ENCODE assay signal across 16 cellular contexts in genomic region chr1:10304295-10304694, GRCh38.
"Had no signal": no experiment of that assay in that cellular context is flagged by ENCODE, and none has a peak within 500 bp of the region (broad histone marks: within the 10 kb centered on the region; RNA-seq: fewer than 3 reads in every experiment).

No MANE protein-coding gene starts in this region.

- H3K4me3 ChIP-seq: body of pancreas, colonic mucosa had no signal

- FAIRE-seq: small intestine had no signal

- DNase-seq: activated CD4-positive, alpha-beta memory T cell treated with anti-CD3 and anti-CD28 coated beads, Interleukin-2, amount 10 ng/mL, durations not matched to agents 7 days and 5 days; activated CD4-positive, alpha-beta T cell treated with anti-CD3 and anti-CD28 coated beads for 36 hours; activated effector memory CD4-positive, alpha-beta T cell treated with Interleukin-2 at 50 U/mL for 16 hours; activated T-cell treated with anti-CD3 and anti-CD28 coated beads, Interleukin-2, amount 50 U/mL, for 24 hours; body of pancreas; central memory CD4-positive, alpha-beta T cell; colonic mucosa; foreskin fibroblast; glutamatergic neuron; left colon; naive B cell; small intestine; stimulated activated CD4-positive, alpha-beta T cell treated with anti-CD3 and anti-CD28 coated beads, Interleukin-4, amount 100 ng/mL, for 24 hours; stimulated activated naive CD8-positive, alpha-beta T cell treated with anti-CD3 and anti-CD28 coated beads, Interleukin-15, Interleukin-2, amounts not matched to agents 100 U/mL and 50 U/mL, for 24 hours; trophoblast cell had no signal

- H3K4me1 ChIP-seq: body of pancreas, colonic mucosa had no signal

- H3K27ac Mint-ChIP-seq: activated CD4-positive, alpha-beta memory T cell treated with anti-CD3 and anti-CD28 coated beads, Interleukin-2, amount 10 ng/mL, durations not matched to agents 7 days and 5 days; activated CD4-positive, alpha-beta T cell treated with anti-CD3 and anti-CD28 coated beads for 36 hours; activated naive CD4-positive, alpha-beta T cell treated with anti-CD3 and anti-CD28 coated beads, Interleukin-2, amount 50 U/mL, for 24 hours; activated T-cell treated with anti-CD3 and anti-CD28 coated beads, Interleukin-2, amount 50 U/mL, for 24 hours; naive B cell had no signal

- H3K27ac ChIP-seq: body of pancreas, colonic mucosa had no signal

- H3K4me3 Mint-ChIP-seq: activated CD4-positive, alpha-beta memory T cell treated with anti-CD3 and anti-CD28 coated beads, Interleukin-2, amount 10 ng/mL, durations not matched to agents 7 days and 5 days; activated CD4-positive, alpha-beta T cell treated with anti-CD3 and anti-CD28 coated beads for 36 hours; activated naive CD4-positive, alpha-beta T cell treated with anti-CD3 and anti-CD28 coated beads, Interleukin-2, amount 50 U/mL, for 24 hours; activated T-cell treated with anti-CD3 and anti-CD28 coated beads, Interleukin-2, amount 50 U/mL, for 24 hours; naive B cell had no signal

- H3K4me1 Mint-ChIP-seq: naive B cell had no signal

- ATAC-seq: activated CD4-positive, alpha-beta T cell treated with anti-CD3 and anti-CD28 coated beads for 36 hours; body of pancreas; left colon; stimulated activated naive CD8-positive, alpha-beta T cell treated with anti-CD3 and anti-CD28 coated beads, Interleukin-15, Interleukin-2, amounts not matched to agents 100 U/mL and 50 U/mL, for 24 hours had no signal

- H3K27me3 Mint-ChIP-seq: activated CD4-positive, alpha-beta memory T cell treated with anti-CD3 and anti-CD28 coated beads, Interleukin-2, amount 10 ng/mL, durations not matched to agents 7 days and 5 days; activated CD4-positive, alpha-beta T cell treated with anti-CD3 and anti-CD28 coated beads for 36 hours; activated naive CD4-positive, alpha-beta T cell treated with anti-CD3 and anti-CD28 coated beads, Interleukin-2, amount 50 U/mL, for 24 hours; activated T-cell treated with anti-CD3 and anti-CD28 coated beads, Interleukin-2, amount 50 U/mL, for 24 hours; naive B cell had no signal

- H3K27me3 ChIP-seq: body of pancreas, colonic mucosa had no signal

- H3K9me3 ChIP-seq: body of pancreas, colonic mucosa had no signal

- H3K9me3 Mint-ChIP-seq: activated CD4-positive, alpha-beta memory T cell treated with anti-CD3 and anti-CD28 coated beads, Interleukin-2, amount 10 ng/mL, durations not matched to agents 7 days and 5 days; activated naive CD4-positive, alpha-beta T cell treated with anti-CD3 and anti-CD28 coated beads, Interleukin-2, amount 50 U/mL, for 24 hours; activated T-cell treated with anti-CD3 and anti-CD28 coated beads, Interleukin-2, amount 50 U/mL, for 24 hours; naive B cell had no signal
